Comparison of ENCODE assay signal across 1 cellular context in genomic region chr11:64531906-64532312, GRCh38.
TF ChIP-seq lines count a peak whose summit lies in the region.

No MANE protein-coding gene starts in this region.

TF ChIP-seq in GM23338, 12 proteins besides CTCF, POLR2A, EP300 and RAD21 (continued from another document):
- TF ChIP-seq, protein P1, sequence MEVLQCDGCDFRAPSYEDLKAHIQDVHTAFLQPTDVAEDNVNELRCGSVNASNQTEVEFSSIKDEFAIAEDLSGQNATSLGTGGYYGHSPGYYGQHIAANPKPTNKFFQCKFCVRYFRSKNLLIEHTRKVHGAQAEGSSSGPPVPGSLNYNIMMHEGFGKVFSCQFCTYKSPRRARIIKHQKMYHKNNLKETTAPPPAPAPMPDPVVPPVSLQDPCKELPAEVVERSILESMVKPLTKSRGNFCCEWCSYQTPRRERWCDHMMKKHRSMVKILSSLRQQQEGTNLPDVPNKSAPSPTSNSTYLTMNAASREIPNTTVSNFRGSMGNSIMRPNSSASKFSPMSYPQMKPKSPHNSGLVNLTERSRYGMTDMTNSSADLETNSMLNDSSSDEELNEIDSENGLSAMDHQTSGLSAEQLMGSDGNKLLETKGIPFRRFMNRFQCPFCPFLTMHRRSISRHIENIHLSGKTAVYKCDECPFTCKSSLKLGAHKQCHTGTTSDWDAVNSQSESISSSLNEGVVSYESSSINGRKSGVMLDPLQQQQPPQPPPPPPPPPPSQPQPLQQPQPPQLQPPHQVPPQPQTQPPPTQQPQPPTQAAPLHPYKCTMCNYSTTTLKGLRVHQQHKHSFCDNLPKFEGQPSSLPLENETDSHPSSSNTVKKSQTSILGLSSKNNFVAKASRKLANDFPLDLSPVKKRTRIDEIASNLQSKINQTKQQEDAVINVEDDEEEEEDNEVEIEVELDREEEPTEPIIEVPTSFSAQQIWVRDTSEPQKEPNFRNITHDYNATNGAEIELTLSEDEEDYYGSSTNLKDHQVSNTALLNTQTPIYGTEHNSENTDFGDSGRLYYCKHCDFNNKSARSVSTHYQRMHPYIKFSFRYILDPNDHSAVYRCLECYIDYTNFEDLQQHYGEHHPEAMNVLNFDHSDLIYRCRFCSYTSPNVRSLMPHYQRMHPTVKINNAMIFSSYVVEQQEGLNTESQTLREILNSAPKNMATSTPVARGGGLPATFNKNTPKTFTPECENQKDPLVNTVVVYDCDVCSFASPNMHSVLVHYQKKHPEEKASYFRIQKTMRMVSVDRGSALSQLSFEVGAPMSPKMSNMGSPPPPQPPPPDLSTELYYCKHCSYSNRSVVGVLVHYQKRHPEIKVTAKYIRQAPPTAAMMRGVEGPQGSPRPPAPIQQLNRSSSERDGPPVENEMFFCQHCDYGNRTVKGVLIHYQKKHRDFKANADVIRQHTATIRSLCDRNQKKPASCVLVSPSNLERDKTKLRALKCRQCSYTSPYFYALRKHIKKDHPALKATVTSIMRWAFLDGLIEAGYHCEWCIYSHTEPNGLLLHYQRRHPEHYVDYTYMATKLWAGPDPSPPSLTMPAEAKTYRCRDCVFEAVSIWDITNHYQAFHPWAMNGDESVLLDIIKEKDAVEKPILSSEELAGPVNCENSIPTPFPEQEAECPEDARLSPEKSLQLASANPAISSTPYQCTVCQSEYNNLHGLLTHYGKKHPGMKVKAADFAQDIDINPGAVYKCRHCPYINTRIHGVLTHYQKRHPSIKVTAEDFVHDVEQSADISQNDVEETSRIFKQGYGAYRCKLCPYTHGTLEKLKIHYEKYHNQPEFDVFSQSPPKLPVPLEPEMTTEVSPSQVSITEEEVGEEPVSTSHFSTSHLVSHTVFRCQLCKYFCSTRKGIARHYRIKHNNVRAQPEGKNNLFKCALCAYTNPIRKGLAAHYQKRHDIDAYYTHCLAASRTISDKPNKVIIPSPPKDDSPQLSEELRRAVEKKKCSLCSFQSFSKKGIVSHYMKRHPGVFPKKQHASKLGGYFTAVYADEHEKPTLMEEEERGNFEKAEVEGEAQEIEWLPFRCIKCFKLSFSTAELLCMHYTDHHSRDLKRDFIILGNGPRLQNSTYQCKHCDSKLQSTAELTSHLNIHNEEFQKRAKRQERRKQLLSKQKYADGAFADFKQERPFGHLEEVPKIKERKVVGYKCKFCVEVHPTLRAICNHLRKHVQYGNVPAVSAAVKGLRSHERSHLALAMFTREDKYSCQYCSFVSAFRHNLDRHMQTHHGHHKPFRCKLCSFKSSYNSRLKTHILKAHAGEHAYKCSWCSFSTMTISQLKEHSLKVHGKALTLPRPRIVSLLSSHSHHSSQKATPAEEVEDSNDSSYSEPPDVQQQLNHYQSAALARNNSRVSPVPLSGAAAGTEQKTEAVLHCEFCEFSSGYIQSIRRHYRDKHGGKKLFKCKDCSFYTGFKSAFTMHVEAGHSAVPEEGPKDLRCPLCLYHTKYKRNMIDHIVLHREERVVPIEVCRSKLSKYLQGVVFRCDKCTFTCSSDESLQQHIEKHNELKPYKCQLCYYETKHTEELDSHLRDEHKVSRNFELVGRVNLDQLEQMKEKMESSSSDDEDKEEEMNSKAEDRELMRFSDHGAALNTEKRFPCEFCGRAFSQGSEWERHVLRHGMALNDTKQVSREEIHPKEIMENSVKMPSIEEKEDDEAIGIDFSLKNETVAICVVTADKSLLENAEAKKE (CRISPR knock-in tag; IDR thresholded peaks at IDR 0.05) = no peak
- TF ChIP-seq NANOG (IDR thresholded peaks at IDR 0.05; ENCODE audit: borderline replicate concordance) = no peak
- no peak for TF ChIP-seq STAT1 (IDR thresholded peaks at IDR 0.05; ENCODE audit: unreplicated experiment)
- TF ChIP-seq JUNB (IDR thresholded peaks at IDR 0.05; ENCODE audit: unreplicated experiment) = no peak
